ENCODE assay signal across 25 cellular contexts in genomic region chr11:33222052-33222451, GRCh38.
"Had no signal": no experiment of that assay in that cellular context is flagged by ENCODE, and none has a peak within 500 bp of the region (broad histone marks: within the 10 kb centered on the region; RNA-seq: fewer than 3 reads in every experiment).

No MANE protein-coding gene starts in this region.

- H3K9me3 ChIP-seq: esophagus muscularis mucosa, gastroesophageal sphincter, heart left ventricle, left lung, ovary, right lobe of liver, thyroid gland, vagina had no signal

- H3K4me3 ChIP-seq: esophagus muscularis mucosa, gastroesophageal sphincter, heart left ventricle, hepatocyte, left lung, ovary, right lobe of liver, thyroid gland, vagina had no signal

- H3K4me1 ChIP-seq: foreskin keratinocyte, right lobe of liver, thyroid gland, vagina had no signal

- H3K36me3 ChIP-seq: esophagus muscularis mucosa, gastroesophageal sphincter, heart left ventricle, left lung, ovary, right lobe of liver, thyroid gland, vagina had no signal

- DNase-seq: effector CD8-positive, alpha-beta T cell; foreskin keratinocyte; heart left ventricle; kidney; left lung; mesenchymal stem cell; midbrain; naive thymus-derived CD8-positive, alpha-beta T cell; nephron progenitor cell; occipital lobe; ovary; right lobe of liver; small intestine; stimulated activated CD4-positive, alpha-beta T cell treated with anti-CD3 and anti-CD28 coated beads, Interleukin-15, amount 100 ng/mL, for 24 hours; stimulated activated CD4-positive, alpha-beta T cell treated with anti-CD3 and anti-CD28 coated beads, Interleukin-4, amount 100 ng/mL, for 1 hour; stimulated activated CD8-positive, alpha-beta memory T cell treated with anti-CD3 and anti-CD28 coated beads, Interleukin-4, amount 100 ng/mL, for 48 hours; stimulated activated naive CD4-positive, alpha-beta T cell; stimulated activated naive CD8-positive, alpha-beta T cell treated with anti-CD3 and anti-CD28 coated beads, Interleukin-15, amount 100 ng/mL, for 72 hours; thyroid gland; trophoblast cell had no signal

- H3K27me3 ChIP-seq: esophagus muscularis mucosa, gastroesophageal sphincter, heart left ventricle, hepatocyte, left lung, ovary, right lobe of liver, thyroid gland, vagina had no signal

- FAIRE-seq: endothelial cell of umbilical vein, kidney, small intestine had no signal

- H3K27ac ChIP-seq: esophagus muscularis mucosa, foreskin keratinocyte, gastroesophageal sphincter, hepatocyte, left lung, ovary, right lobe of liver, thyroid gland, vagina had no signal
